In genomic region chr7:128871050-128871449, GRCh38 we compare ENCODE assay signal across 1 cellular context.
TF ChIP-seq lines count a peak whose summit lies in the region.

No MANE protein-coding gene starts in this region.

TF ChIP-seq in WTC11, 78 proteins besides CTCF, POLR2A, EP300 and RAD21 (continued from another document):
- TF ChIP-seq ZNF532 (CRISPR knock-in tag; IDR thresholded peaks at IDR 0.05; ENCODE audit: borderline replicate concordance) (no peak), ETV6 (CRISPR knock-in tag; IDR thresholded peaks at IDR 0.05) (no peak), ZNF219 (CRISPR knock-in tag; IDR thresholded peaks at IDR 0.05; ENCODE audit: borderline replicate concordance) (no peak), AR (CRISPR knock-in tag; IDR thresholded peaks at IDR 0.05) (no peak), CREB1 (CRISPR knock-in tag; IDR thresholded peaks at IDR 0.05) (no peak)
